Comparison of ENCODE assay signal across 16 cellular contexts in the genomic region with DNA sequence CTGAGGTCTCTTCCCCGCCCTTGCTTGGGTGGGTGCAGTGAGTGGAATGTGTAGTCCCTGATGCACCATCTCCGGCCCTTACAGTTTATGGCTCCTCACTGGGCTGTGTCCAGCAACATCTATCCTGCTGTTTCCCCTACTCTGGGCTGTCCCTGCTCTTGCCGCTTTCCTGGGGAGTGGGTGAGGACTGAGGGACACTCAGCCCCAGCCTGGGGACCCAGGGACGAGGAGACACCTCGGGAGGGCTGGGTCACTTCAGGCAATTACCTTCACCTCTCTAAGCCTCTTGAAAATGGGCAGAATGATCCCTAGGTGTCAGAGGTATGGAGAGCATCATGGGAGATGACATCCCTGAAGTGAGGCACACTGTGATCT. TPM values are rescaled to one million over a fixed set of nuclear protein-coding genes. Genes with fewer than 3 reads are reported as not detected.
DNase-seq lines count a peak whose midpoint lies in the region; TF ChIP-seq lines count a peak whose summit lies in the region.
"Had no signal": no experiment of that assay in that cellular context is flagged by ENCODE, and none has a peak within 500 bp of the region (broad histone marks: within the 10 kb centered on the region; RNA-seq: fewer than 3 reads in every experiment).

No MANE protein-coding gene starts in this region.

- DNase-seq in activated CD4-positive, CD25-positive, alpha-beta regulatory T cell treated with anti-CD3 and anti-CD28 coated beads, Interleukin-2, amount 50 U/mL, for 72 hours: peak; percentile 28
- DNase-seq in activated CD4-positive, CD25-positive, alpha-beta regulatory T cell (lab: John Stamatoyannopoulos, UW): no peak
- DNase-seq in Peyer's patch (peak in 2 of 3 donors; percentile 14 to 17), ecto neural progenitor cell (ENCODE audit: low spot score) (peak; percentile 26), spleen (peak; percentile 44), GM10248 (ENCODE audit: extremely low spot score) (no peak), SKM-1 (lab: John Stamatoyannopoulos, UW; ENCODE audit: unreplicated experiment) (no peak), progenitor cell of endocrine pancreas (ENCODE audit: low spot score, unreplicated experiment) (no peak)
- DNase-seq: CD8-positive, alpha-beta memory T cell; GF-D8; MG63; NCI-H1092 treated with DMSO at 0.1 percent for 48 hours; NCI-H1694 treated with DMSO at 0.1 percent for 48 hours; NCI-H446 had no signal

- H3K36me3 Mint-ChIP-seq in progenitor cell of endocrine pancreas (ENCODE audit: insufficient read depth): no peaks in the 10 kb centered on the region

- peaks cover 21% of the 10 kb centered on the region for H3K27me3 Mint-ChIP-seq in progenitor cell of endocrine pancreas

- H3K27ac Mint-ChIP-seq in progenitor cell of endocrine pancreas: no peak overlapping the region

- H3K27me3 ChIP-seq in Peyer's patch (no peaks in the 10 kb centered on the region), spleen (replicated peaks in 1 of 7) (no peaks in the 10 kb centered on the region)
- H3K27me3 ChIP-seq: BLaER1, MG63 had no signal

- no peak for TF ChIP-seq POLR2A in Peyer's patch (IDR thresholded peaks at IDR 0.05)
- no peak for TF ChIP-seq POLR2A in spleen (IDR thresholded peaks at IDR 0.05)

- CTCF ChIA-PET in GM10248 (lab: Yijun Ruan, JAX): no interaction called here

- H3K4me1 Mint-ChIP-seq in progenitor cell of endocrine pancreas (ENCODE audit: low read depth): no peaks in the 10 kb centered on the region
- H3K4me1 Mint-ChIP-seq: CD8-positive, alpha-beta memory T cell had no signal

- 79 to 92% (median 90%) methylated on average over 5 of the region's 5 CpGs for WGBS in spleen, 5 donors

- intact Hi-C loops in spleen (cut with DNase I; ENCODE audit: low total_unique reads): no loop called here

- POLR2A ChIA-PET in GM10248 (lab: Yijun Ruan, JAX): no interaction called here

- H3K36me3 ChIP-seq in Peyer's patch: no peaks in the 10 kb centered on the region
- no peaks in the 10 kb centered on the region for H3K36me3 ChIP-seq in spleen
- H3K36me3 ChIP-seq: BLaER1, MG63 had no signal

- H3K4me3 ChIP-seq in Peyer's patch: no peak overlapping the region
- no peak overlapping the region for H3K4me3 ChIP-seq in spleen
- H3K4me3 ChIP-seq: BLaER1, MG63 had no signal

- H3K9me3 ChIP-seq in Peyer's patch: no peaks in the 10 kb centered on the region
- H3K9me3 ChIP-seq in spleen: no peaks in the 10 kb centered on the region
- H3K9me3 ChIP-seq: BLaER1, MG63 had no signal

- no peak overlapping the region for H3K4me3 Mint-ChIP-seq in progenitor cell of endocrine pancreas (ENCODE audit: low read depth)

- H3K27ac ChIP-seq in Peyer's patch: no peak overlapping the region
- no peak overlapping the region for H3K27ac ChIP-seq in spleen
- H3K27ac ChIP-seq: 22Rv1, BLaER1 had no signal

- H3K4me1 ChIP-seq in Peyer's patch (no peaks in the 10 kb centered on the region), spleen (no peaks in the 10 kb centered on the region)

- H3K9me3 Mint-ChIP-seq in progenitor cell of endocrine pancreas (ENCODE audit: low read depth): peaks cover 4% of the 10 kb centered on the region
- H3K9me3 Mint-ChIP-seq: CD8-positive, alpha-beta memory T cell had no signal

- no peak for TF ChIP-seq CTCF in Peyer's patch (IDR thresholded peaks at IDR 0.05)
- no peak for TF ChIP-seq CTCF in spleen (IDR thresholded peaks at IDR 0.05 in 8 of 11, conservative IDR thresholded peaks at IDR 0.05 in 3 of 11)
- TF ChIP-seq CTCF in GM10248 (IDR thresholded peaks at IDR 0.05; ENCODE audit: control extremely low read depth, extremely low read depth, low read depth, missing control alignments): no peak
- no peak for TF ChIP-seq CTCF in progenitor cell of endocrine pancreas (IDR thresholded peaks at IDR 0.05; ENCODE audit: unreplicated experiment)

RNA-seq across cellular contexts. Expression of a gene that starts 13.6 kb away (rescaled TPM):
- total RNA-seq in Peyer's patch (10 to 100 TPM in 1 of 4 donors, 1 to 10 TPM in 3; 4.5 to 33.8 (median 5.0) TPM), spleen (10 to 100 TPM in 1 of 7 donors, 1 to 10 TPM in 6; 4.0 to 14.4 (median 8.0) TPM), progenitor cell of endocrine pancreas (4.4 and 5.2 TPM in 2 replicates)
- polyA plus RNA-seq in spleen: 1 to 10 TPM; 1.7 to 2.4 (median 2.0) TPM

Comparison
In these comparisons a context has a peak if more than half of its experiments do, and no peak if none do; other contexts are left out.
1. DNase-seq: peak in activated CD4-positive, CD25-positive, alpha-beta regulatory T cell treated with anti-CD3 and anti-CD28 coated beads, Interleukin-2, amount 50 U/mL, for 72 hours (single experiment), Peyer's patch (2 of 3), ecto neural progenitor cell (single experiment) and spleen (single experiment); none in activated CD4-positive, CD25-positive, alpha-beta regulatory T cell (0 of 4), GM10248 (single experiment), SKM-1 (single experiment) and progenitor cell of endocrine pancreas (single experiment).